8 cellular contexts compared by ENCODE assay signal in the genomic region with DNA sequence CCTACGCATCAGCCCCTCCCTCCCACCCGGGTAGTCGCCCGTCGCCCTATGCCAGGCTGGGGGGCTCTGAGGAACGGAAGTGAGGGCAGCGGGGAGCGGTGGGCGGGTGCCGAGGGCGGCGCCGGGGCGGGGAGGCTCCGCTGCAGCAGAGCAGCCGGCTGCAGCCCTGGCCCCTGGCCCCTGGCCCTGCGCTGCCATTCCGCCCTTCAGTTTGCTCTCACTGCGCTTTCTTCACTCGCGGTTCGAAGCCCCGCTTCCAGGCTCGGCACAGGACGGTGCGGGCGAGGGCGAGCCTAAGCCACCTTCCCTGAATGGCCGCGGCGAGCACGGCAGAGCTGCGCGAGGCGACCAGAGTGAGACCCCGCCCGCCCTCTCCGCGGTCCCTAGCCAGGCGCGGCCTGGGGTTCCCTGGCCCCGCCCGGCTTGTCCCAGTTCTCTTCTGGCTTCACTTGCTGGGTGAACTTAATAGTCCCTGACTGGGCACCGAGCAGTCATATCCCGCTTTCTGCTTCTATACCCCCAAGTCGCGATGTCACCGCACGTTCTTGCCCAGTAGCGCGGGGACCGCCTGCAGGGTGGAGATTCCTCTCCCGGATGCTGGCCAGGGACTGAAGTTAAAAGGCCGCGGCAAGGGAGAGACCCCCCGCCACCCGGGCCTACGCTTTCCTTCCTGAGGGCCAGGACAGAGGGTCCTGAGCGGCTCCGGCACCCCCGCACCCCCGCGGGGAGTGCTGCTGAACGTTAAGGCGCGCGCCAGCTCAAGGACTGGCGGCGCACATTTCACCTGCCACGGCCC. TPM values are rescaled to one million over a fixed set of nuclear protein-coding genes. Genes with fewer than 3 reads are reported as not detected.
DNase-seq lines count a peak whose midpoint lies in the region; ATAC-seq and TF ChIP-seq lines count a peak whose summit lies in the region.

No MANE protein-coding gene starts in this region.

- intact Hi-C loops in adrenal gland (cut with DNase I) = no loop called here

- H3K79me2 ChIP-seq in GM23248 (ENCODE audit: insufficient read depth) (no peaks in the 10 kb centered on the region), KMS-11 (ENCODE audit: insufficient read depth, low read depth) (peaks cover 9% of the 10 kb centered on the region; the same call in 1 of the 2 replicates), smooth muscle cell (ENCODE audit: low read depth) (no peaks in the 10 kb centered on the region)

- H3K27ac ChIP-seq in GM23248 = no peak overlapping the region
- peak overlapping the region; percentile 64 for H3K27ac ChIP-seq in KMS-11
- H3K27ac ChIP-seq in adrenal gland = peak overlapping the region in 3 of 5 donors; percentile 18 to 75 (median 30)
- H3K27ac ChIP-seq in iPS-18a (ENCODE audit: low read length) = no peak overlapping the region
- no peak overlapping the region for H3K27ac ChIP-seq in smooth muscle cell (ENCODE audit: low read depth)

- peak; percentile 49 for ATAC-seq in GM18517 (IDR thresholded peaks at IDR 0.05; ENCODE audit: unreplicated experiment)

- H4K20me1 ChIP-seq in GM23248 (ENCODE audit: insufficient read depth) (no peaks in the 10 kb centered on the region), KMS-11 (ENCODE audit: insufficient read depth) (no peaks in the 10 kb centered on the region), smooth muscle cell (ENCODE audit: low read depth) (no peaks in the 10 kb centered on the region)

- POLR2A ChIA-PET in GM10248 (lab: Yijun Ruan, JAX) = no interaction called here

- H3K4me1 ChIP-seq in GM23248 (ENCODE audit: insufficient read depth) (no peaks in the 10 kb centered on the region), KMS-11 (ENCODE audit: low read depth, poor library complexity, severe bottlenecking) (peaks cover 19% of the 10 kb centered on the region), adrenal gland (replicated peaks in 1 of 2) (peaks cover 0 to 15% of the 10 kb centered on the region in 2 donors), iPS-18a (ENCODE audit: control insufficient read depth, low read depth, low read length) (peaks cover 11% of the 10 kb centered on the region), smooth muscle cell (ENCODE audit: low read depth) (peaks cover 9% of the 10 kb centered on the region)

- no peaks in the 10 kb centered on the region for H3K9me2 ChIP-seq in GM23248 (ENCODE audit: insufficient read depth)

- in situ Hi-C loops in GM23248 (cut with MboI) = no loop called here

- H3F3A ChIP-seq in GM23248 (ENCODE audit: insufficient read depth) (peaks cover 4% of the 10 kb centered on the region; the same call in 1 of the 2 replicates), smooth muscle cell (ENCODE audit: low read depth) (no peaks in the 10 kb centered on the region)

- H2AFZ ChIP-seq in GM23248 = peak overlapping the region; percentile 93
- H2AFZ ChIP-seq in KMS-11 (ENCODE audit: low read depth) = peak overlapping the region; percentile 96
- H2AFZ ChIP-seq in smooth muscle cell (ENCODE audit: low read depth) = peak overlapping the region; percentile 87

- WGBS in GM23248 (ENCODE audit: low coverage in 1 of 2, low lambda C conversion rate in 2 of 2, missing lambda C conversion rate in 2 of 2), 2 experiments = 3 to 4% methylated on average over 46 to 62 of the region's 70 CpGs
- 2 to 8% (median 2%) methylated on average over 11 to 70 of the region's 70 CpGs for WGBS in adrenal gland, 4 donors
- WGBS in smooth muscle cell (ENCODE audit: low lambda C conversion rate) = 2% methylated on average over 39 of the region's 70 CpGs

- H3K4me3 ChIP-seq in GM23248 (peak overlapping the region; percentile 84), KMS-11 (IDR thresholded peaks at IDR 0.05; ENCODE audit: insufficient read depth, low read depth, low read length) (no peak overlapping the region), adrenal gland (peak overlapping the region in 2 of 4 donors; percentile 80 to 88), iPS-18a (ENCODE audit: low read length) (peak overlapping the region; percentile 81), smooth muscle cell (peak overlapping the region; percentile 73)

- H3K9ac ChIP-seq in GM23248 (no peak overlapping the region), KMS-11 (peak overlapping the region; percentile 82), iPS-18a (ENCODE audit: low read length) (peak overlapping the region; percentile 22), smooth muscle cell (ENCODE audit: low read depth) (no peak overlapping the region)

- peaks cover 76% of the 10 kb centered on the region for H3K27me3 ChIP-seq in GM23248 (replicated peaks; ENCODE audit: insufficient read depth)
- no peaks in the 10 kb centered on the region for H3K27me3 ChIP-seq in KMS-11 (ENCODE audit: insufficient read depth, low read depth)
- H3K27me3 ChIP-seq in adrenal gland = peaks cover 6% of the 10 kb centered on the region
- H3K27me3 ChIP-seq in iPS-18a (ENCODE audit: control insufficient read depth, insufficient read depth, low read length) = peaks cover 40% of the 10 kb centered on the region
- peaks cover 64% of the 10 kb centered on the region for H3K27me3 ChIP-seq in smooth muscle cell (ENCODE audit: low read depth)

- CTCF ChIA-PET in GM10248 (lab: Yijun Ruan, JAX) = interaction anchor here (0.8 to 1.3 kb wide), 2 partner anchors 9 to 17 kb away, joined by 3 read pairs; no protein-coding TSS in a partner anchor

- no peak for TF ChIP-seq CTCF in KMS-11 (conservative IDR thresholded peaks at IDR 0.05; ENCODE audit: low read depth, low read length)
- no peak for TF ChIP-seq CTCF in adrenal gland (IDR thresholded peaks at IDR 0.05)
- no peak for TF ChIP-seq CTCF in smooth muscle cell (IDR thresholded peaks at IDR 0.05; ENCODE audit: borderline replicate concordance, insufficient read depth, poor library complexity, severe bottlenecking)
- TF ChIP-seq CTCF in GM10248 (IDR thresholded peaks at IDR 0.05; ENCODE audit: control extremely low read depth, extremely low read depth, low read depth, missing control alignments) = no peak

- no peaks in the 10 kb centered on the region for H3K9me3 ChIP-seq in GM23248 (ENCODE audit: low read depth)
- H3K9me3 ChIP-seq in adrenal gland (replicated peaks in 1 of 3) = no peaks in the 10 kb centered on the region
- peaks cover 14% of the 10 kb centered on the region for H3K9me3 ChIP-seq in iPS-18a (ENCODE audit: control insufficient read depth, low read depth, low read length)
- H3K9me3 ChIP-seq in smooth muscle cell (replicated peaks; ENCODE audit: low read depth) = no peaks in the 10 kb centered on the region

- DNase-seq in GM23248 (peak; percentile 57), adrenal gland (peak in 2 of 7 donors; percentile 15 to 20), smooth muscle cell (lab: John Stamatoyannopoulos, UW; ENCODE audit: unreplicated experiment) (no peak), GM10248 (ENCODE audit: extremely low spot score) (no peak), NK-92 (lab: John Stamatoyannopoulos, UW; ENCODE audit: unreplicated experiment) (no peak)

- peak overlapping the region; percentile 62 for H3K4me2 ChIP-seq in GM23248 (ENCODE audit: unreplicated experiment)
- peak overlapping the region; percentile 71 for H3K4me2 ChIP-seq in KMS-11
- H3K4me2 ChIP-seq in smooth muscle cell = peak overlapping the region; percentile 94

- no peak for TF ChIP-seq POLR2A in adrenal gland (IDR thresholded peaks at IDR 0.05)

- H3K36me3 ChIP-seq in GM23248 (ENCODE audit: low read depth) (no peaks in the 10 kb centered on the region), KMS-11 (ENCODE audit: insufficient read depth) (no peaks in the 10 kb centered on the region), adrenal gland (replicated peaks in 1 of 2) (no peaks in the 10 kb centered on the region), iPS-18a (ENCODE audit: control insufficient read depth, low read depth, low read length) (no peaks in the 10 kb centered on the region), smooth muscle cell (ENCODE audit: low read depth) (no peaks in the 10 kb centered on the region)

RNA-seq across cellular contexts. Expression of gene TRIM36, which starts 0.6 kb away (rescaled TPM):
- 0.13 TPM in 1 of 2 replicates, not detected in the other for total RNA-seq in GM23248 (2014; rRNA removed; shearing (Covaris generic))
- polyA plus RNA-seq in GM23248 (2016; fragmentation: Nextera tagmentation; extraction: Ambion mirVana) (not detected in 2 replicates), adrenal gland (1 to 10 TPM; 1.6 to 3.0 (median 2.3) TPM), smooth muscle cell (0.86 and 2.2 TPM in 2 replicates)
- total RNA-seq in adrenal gland (10 to 100 TPM in 2 of 8 donors, 1 to 10 TPM in 5, under 1 TPM in 1; 0.36 to 23.5 (median 3.5) TPM), smooth muscle cell (0.40 and 2.1 TPM in 2 replicates)

Comparison
In these comparisons a context has a peak if more than half of its experiments do, and no peak if none do; other contexts are left out.
1. H3K27ac ChIP-seq: peak in KMS-11 (single experiment) and adrenal gland (3 of 5); none in GM23248 (single experiment), iPS-18a (single experiment) and smooth muscle cell (single experiment).
2. H3K9ac ChIP-seq: peak in KMS-11 (single experiment) and iPS-18a (single experiment); none in GM23248 (single experiment) and smooth muscle cell (single experiment).
3. Peak in every context shown above with its lines, with median percentiles within 50 percentile points of each other: H2AFZ ChIP-seq and H3K4me2 ChIP-seq.